ENCODE assay signal across 12 cellular contexts in genomic region chr13:46995874-46996273, GRCh38.
DNase-seq lines count a peak whose midpoint lies in the region; ATAC-seq lines count a peak whose summit lies in the region.
"Had no signal": no experiment of that assay in that cellular context is flagged by ENCODE, and none has a peak within 500 bp of the region (broad histone marks: within the 10 kb centered on the region; RNA-seq: fewer than 3 reads in every experiment).

No MANE protein-coding gene starts in this region.

- DNase-seq in NOMO-1 treated with dmso at 0.1 percent for 144 hours (lab: John Stamatoyannopoulos, UW; ENCODE audit: unreplicated experiment) (peak; percentile 20), sciatic nerve (ENCODE audit: low spot score) (no peak), midbrain (lab: John Stamatoyannopoulos, UW) (no peak)
- no peak for DNase-seq in stimulated activated CD4-positive, alpha-beta T cell treated with anti-CD3 and anti-CD28 coated beads, Interleukin-15, amount 100 ng/mL, for 24 hours
- DNase-seq: activated CD8-positive, alpha-beta memory T cell treated with anti-CD3 and anti-CD28 coated beads, Interleukin-2, amount 50 U/mL, for 4 hours; DMS79 treated with DMSO at 0.1 percent for 48 hours; left ventricle myocardium superior; NCI-H1436 treated with DMSO at 0.1 percent for 48 hours had no signal

- ATAC-seq in GM18511 (IDR thresholded peaks at IDR 0.05; ENCODE audit: unreplicated experiment) (peak; percentile 95), GM21423 (IDR thresholded peaks at IDR 0.05; ENCODE audit: unreplicated experiment) (peak; percentile 96), HG03095 (IDR thresholded peaks at IDR 0.05; ENCODE audit: unreplicated experiment) (peak; percentile 90), sciatic nerve (no peak), esophagus mucosa (no peak)
- ATAC-seq: left ventricle myocardium superior had no signal

- intact Hi-C loops in sciatic nerve (cut with DNase I): no loop called here

Comparison
In these comparisons a context has a peak if more than half of its experiments do, and no peak if none do; other contexts are left out.
1. ATAC-seq: peak in GM18511 (single experiment), GM21423 (single experiment) and HG03095 (single experiment); none in sciatic nerve (single experiment) and esophagus mucosa (single experiment).